Comparison of ENCODE assay signal across 1 cellular context in genomic region chr7:92788559-92789183, GRCh38.
TF ChIP-seq lines count a peak whose summit lies in the region.

No MANE protein-coding gene starts in this region.

TF ChIP-seq in HEK293, 187 proteins besides CTCF, POLR2A, EP300 and RAD21:
- TF ChIP-seq ZNF621 (tag by site-specific recombination; IDR thresholded peaks at IDR 0.05): no peak
- peak; percentile 77 for TF ChIP-seq SETDB1 (IDR thresholded peaks at IDR 0.05; ENCODE audit: insufficient read length, low read length)
TF ChIP-seq in HEK293: peak in this region for 1.
